In genomic region chr1:30380625-30380984, GRCh38 we compare ENCODE assay signal across 18 cellular contexts.
DNase-seq lines count a peak whose midpoint lies in the region; ATAC-seq, FAIRE-seq and TF ChIP-seq lines count a peak whose summit lies in the region.
"Had no signal": no experiment of that assay in that cellular context is flagged by ENCODE, and none has a peak within 500 bp of the region (broad histone marks: within the 10 kb centered on the region; RNA-seq: fewer than 3 reads in every experiment).

No MANE protein-coding gene starts in this region.

- in situ Hi-C loops in mammary epithelial cell (cut with MboI; ENCODE audit: low sequenced_read_pairs in 2 of 2) (no loop called here), GM12878 (cut with MboI) (no loop called here)

- no peak for TF ChIP-seq EP300 in GM12878 (IDR thresholded peaks at IDR 0.05; ENCODE audit: borderline replicate concordance in 1 of 2, control insufficient read depth in 1 of 2, low read depth in 2 of 2, low read length in 2 of 2)

- DNase-seq in mammary epithelial cell: no peak
- no peak for DNase-seq in breast epithelium (ENCODE audit: low spot score in 2 of 2)
- DNase-seq in HS-5 (ENCODE audit: low read depth): peak; percentile 0
- no peak for DNase-seq in GM12878 (ENCODE audit: low read depth, low spot score)
- DNase-seq in vagina (ENCODE audit: extremely low spot score in 2 of 2): no peak
- DNase-seq in GF-D8 (lab: John Stamatoyannopoulos, UW): no peak
- no peak for DNase-seq in activated CD4-positive, alpha-beta memory T cell treated with anti-CD3 and anti-CD28 coated beads for 36 hours

- TF ChIP-seq CTCF in mammary epithelial cell (conservative IDR thresholded peaks at IDR 0.05 in 1 of 2, IDR thresholded peaks at IDR 0.05 in 1 of 2; ENCODE audit: extremely low read depth in 1 of 2, insufficient read depth in 1 of 2, low read depth in 1 of 2, low read length in 2 of 2) (no peak), breast epithelium (IDR thresholded peaks at IDR 0.05) (no peak), GM12878 (IDR thresholded peaks at IDR 0.05 in 2 of 3, conservative IDR thresholded peaks at IDR 0.05 in 1 of 3; ENCODE audit: control insufficient read depth in 2 of 3, extremely low read depth in 1 of 3, insufficient read depth in 1 of 3, low read depth in 3 of 3, low read length in 3 of 3) (no peak), vagina (IDR thresholded peaks at IDR 0.05) (no peak)

- no peaks in the 10 kb centered on the region for H3K79me2 ChIP-seq in mammary epithelial cell (ENCODE audit: insufficient read depth, low read length)
- H3K79me2 ChIP-seq in GM12878 (ENCODE audit: control insufficient read depth, insufficient read depth, low read length): no peaks in the 10 kb centered on the region

- no peaks in the 10 kb centered on the region for H3K36me3 ChIP-seq in mammary epithelial cell (ENCODE audit: insufficient read depth, low read length)
- no peaks in the 10 kb centered on the region for H3K36me3 ChIP-seq in breast epithelium
- no peaks in the 10 kb centered on the region for H3K36me3 ChIP-seq in GM12878 (ENCODE audit: control insufficient read depth in 2 of 2, insufficient read depth in 2 of 2, low read length in 1 of 2)
- H3K36me3 ChIP-seq in vagina: no peaks in the 10 kb centered on the region
- H3K36me3 ChIP-seq: adrenal gland, MG63, tibial artery had no signal

- H4K20me1 ChIP-seq in mammary epithelial cell (ENCODE audit: insufficient read depth, low read length) (no peaks in the 10 kb centered on the region), GM12878 (ENCODE audit: control insufficient read depth, insufficient read depth) (no peaks in the 10 kb centered on the region)

- H3K4me1 ChIP-seq in mammary epithelial cell (ENCODE audit: insufficient read depth, low read length) (peaks cover 23% of the 10 kb centered on the region), breast epithelium (peaks cover 0 to 6% of the 10 kb centered on the region in 2 donors), GM12878 (ENCODE audit: control insufficient read depth, insufficient read depth, low read length) (no peaks in the 10 kb centered on the region), vagina (peaks cover 22% of the 10 kb centered on the region)
- H3K4me1 ChIP-seq: adrenal gland, Caco-2 had no signal

- H3K27ac ChIP-seq in mammary epithelial cell (ENCODE audit: insufficient read depth, low read depth, low read length) (no peak overlapping the region), breast epithelium (no peak overlapping the region), GM12878 (ENCODE audit: control insufficient read depth, insufficient read depth) (no peak overlapping the region), vagina (peak overlapping the region; percentile 87)
- H3K27ac ChIP-seq: adrenal gland, body of pancreas, tibial artery had no signal

- no peaks in the 10 kb centered on the region for H3K36me3 Mint-ChIP-seq in activated CD4-positive, alpha-beta memory T cell treated with anti-CD3 and anti-CD28 coated beads for 36 hours
- H3K36me3 Mint-ChIP-seq: naive thymus-derived CD4-positive, alpha-beta T cell had no signal

- 0% methylated on average over 3 of the region's 3 CpGs for WGBS in mammary epithelial cell (ENCODE audit: low coverage, missing lambda C conversion rate)
- 0% methylated on average over 3 of the region's 3 CpGs for WGBS in GM12878 (ENCODE audit: insufficient coverage, insufficient replicate concordance, low lambda C conversion rate, missing lambda C conversion rate)

- dilution Hi-C loops in mammary epithelial cell (cut with HindIII; ENCODE audit: low sequenced_read_pairs): no loop called here

- no peak overlapping the region for H3K27ac Mint-ChIP-seq in activated CD4-positive, alpha-beta memory T cell treated with anti-CD3 and anti-CD28 coated beads for 36 hours
- H3K27ac Mint-ChIP-seq: activated CD4-positive, alpha-beta T cell treated with anti-CD3 and anti-CD28 coated beads, Interleukin-2, amount 10 ng/mL, durations not matched to agents 7 days and 5 days; activated naive CD4-positive, alpha-beta T cell treated with anti-CD3 and anti-CD28 coated beads for 36 hours; activated T-helper 1 cell treated with anti-CD3 and anti-CD28 coated beads, Interleukin-12 subunit alpha, Interleukin-12 subunit beta, Interleukin-2, Interleukin-4 antibody, amounts not matched to agents 30 ng/mL and 10 ng/mL and 1 ng/mL, durations not matched to agents 14 hours and 24 hours and 36 hours; naive thymus-derived CD4-positive, alpha-beta T cell had no signal

- no peak overlapping the region for H3K4me3 ChIP-seq in mammary epithelial cell (replicated peaks in 1 of 3; ENCODE audit: insufficient read depth in 1 of 3, low read depth in 2 of 3, low read length in 3 of 3)
- no peak overlapping the region for H3K4me3 ChIP-seq in breast epithelium
- no peak overlapping the region for H3K4me3 ChIP-seq in GM12878
- H3K4me3 ChIP-seq in vagina: no peak overlapping the region
- H3K4me3 ChIP-seq: adrenal gland, body of pancreas, MG63, smooth muscle cell, tibial artery had no signal

- FAIRE-seq in GM12878 (lab: Jason Lieb, UNC): peak; percentile 52

- intact Hi-C loops in mammary epithelial cell (cut with micrococcal nuclease) (loop anchor here (1.0 to 10.0 kb wide), 7 partner anchors 27 to 673 kb away; no protein-coding TSS in a partner anchor), breast epithelium (cut with DNase I; ENCODE audit: low total_unique reads) (no loop called here), GM12878 (cut with micrococcal nuclease; ENCODE audit: unreplicated experiment) (loop anchor here (2.0 kb wide), 1 partner anchor 1144 kb away; the partner anchor contains the start of gene PTPRU), vagina (cut with DNase I) (loop anchor here (2.0 kb wide), 1 partner anchor 1140 kb away; no protein-coding TSS in a partner anchor)
- intact Hi-C loops in activated CD4-positive, alpha-beta memory T cell treated with anti-CD3 and anti-CD28 coated beads for 36 hours (cut with micrococcal nuclease): no loop called here

- no peak for ATAC-seq in GM12878
- ATAC-seq in HG03442 (IDR thresholded peaks at IDR 0.05; ENCODE audit: unreplicated experiment): no peak

- no peaks in the 10 kb centered on the region for H3K9me3 Mint-ChIP-seq in activated CD4-positive, alpha-beta memory T cell treated with anti-CD3 and anti-CD28 coated beads for 36 hours
- H3K9me3 Mint-ChIP-seq: activated CD4-positive, alpha-beta T cell treated with anti-CD3 and anti-CD28 coated beads, Interleukin-2, amount 10 ng/mL, durations not matched to agents 7 days and 5 days; activated naive CD4-positive, alpha-beta T cell treated with anti-CD3 and anti-CD28 coated beads for 36 hours; activated T-helper 1 cell treated with anti-CD3 and anti-CD28 coated beads, Interleukin-12 subunit alpha, Interleukin-12 subunit beta, Interleukin-2, Interleukin-4 antibody, amounts not matched to agents 30 ng/mL and 10 ng/mL and 1 ng/mL, durations not matched to agents 14 hours and 24 hours and 36 hours; naive thymus-derived CD4-positive, alpha-beta T cell had no signal

- no peak overlapping the region for H3K4me3 Mint-ChIP-seq in activated CD4-positive, alpha-beta memory T cell treated with anti-CD3 and anti-CD28 coated beads for 36 hours
- H3K4me3 Mint-ChIP-seq: activated CD4-positive, alpha-beta T cell treated with anti-CD3 and anti-CD28 coated beads, Interleukin-2, amount 10 ng/mL, durations not matched to agents 7 days and 5 days; activated naive CD4-positive, alpha-beta T cell treated with anti-CD3 and anti-CD28 coated beads for 36 hours; activated T-helper 1 cell treated with anti-CD3 and anti-CD28 coated beads, Interleukin-12 subunit alpha, Interleukin-12 subunit beta, Interleukin-2, Interleukin-4 antibody, amounts not matched to agents 30 ng/mL and 10 ng/mL and 1 ng/mL, durations not matched to agents 14 hours and 24 hours and 36 hours had no signal

- H3K4me2 ChIP-seq in mammary epithelial cell (ENCODE audit: insufficient read depth, low read depth, low read length) (no peak overlapping the region), GM12878 (ENCODE audit: control insufficient read depth, insufficient read depth) (no peak overlapping the region)
- H3K4me2 ChIP-seq: smooth muscle cell had no signal

- peaks cover 9% of the 10 kb centered on the region for H3K27me3 Mint-ChIP-seq in activated CD4-positive, alpha-beta memory T cell treated with anti-CD3 and anti-CD28 coated beads for 36 hours
- H3K27me3 Mint-ChIP-seq: activated CD4-positive, alpha-beta T cell treated with anti-CD3 and anti-CD28 coated beads, Interleukin-2, amount 10 ng/mL, durations not matched to agents 7 days and 5 days had no signal

- TF ChIP-seq RAD21 in GM12878 (IDR thresholded peaks at IDR 0.05; ENCODE audit: insufficient read depth, low read depth, low read length): no peak

- SMC1A ChIA-PET in GM12878 (lab: Charles Lee; ENCODE audit: uncharacterized antibody, unreplicated experiment): interaction anchor here (1.0 to 2.1 kb wide), 3 partner anchors 588 to 1049 kb away, joined by 3 to 6 read pairs (median 3); no protein-coding TSS in a partner anchor

- POLR2A ChIA-PET in GM12878 (lab: Charles Lee): no interaction called here
- POLR2A ChIA-PET in activated CD4-positive, alpha-beta memory T cell treated with anti-CD3 and anti-CD28 coated beads for 36 hours (lab: Charles Lee): no interaction called here

- H3K27me3 ChIP-seq in mammary epithelial cell (ENCODE audit: insufficient read depth, low read length) (no peaks in the 10 kb centered on the region), breast epithelium (no peaks in the 10 kb centered on the region), GM12878 (replicated peaks in 1 of 2; ENCODE audit: control insufficient read depth in 2 of 2, insufficient read depth in 2 of 2, low read length in 1 of 2) (peaks cover 0 to 2% of the 10 kb centered on the region in 2 experiments; a peak in 2 of 4 replicates), vagina (no peaks in the 10 kb centered on the region)
- H3K27me3 ChIP-seq: body of pancreas, MG63 had no signal

- H3K9me3 ChIP-seq in mammary epithelial cell (replicated peaks; ENCODE audit: insufficient read depth, low read length): no peaks in the 10 kb centered on the region
- no peaks in the 10 kb centered on the region for H3K9me3 ChIP-seq in breast epithelium
- H3K9me3 ChIP-seq in GM12878 (replicated peaks; ENCODE audit: control insufficient read depth, insufficient read depth, low read length): no peaks in the 10 kb centered on the region
- H3K9me3 ChIP-seq in vagina: no peaks in the 10 kb centered on the region
- H3K9me3 ChIP-seq: adrenal gland, body of pancreas, Caco-2, MG63, tibial artery had no signal

- peaks cover 2% of the 10 kb centered on the region for H3K4me1 Mint-ChIP-seq in activated CD4-positive, alpha-beta memory T cell treated with anti-CD3 and anti-CD28 coated beads for 36 hours (ENCODE audit: low read depth)

- CTCF ChIA-PET in mammary epithelial cell (lab: Charles Lee; ENCODE audit: low non-redundant PET) (interaction anchor here (0.6 to 1.4 kb wide), 14 partner anchors 27 to 1100 kb away, joined by 3 to 14 read pairs (median 4); no protein-coding TSS in a partner anchor), GM12878 (lab: Yijun Ruan, JAX) (interaction anchor here (0.5 to 4.0 kb wide), 28 partner anchors 8 to 1788 kb away, joined by 3 to 17 read pairs (median 4); no protein-coding TSS in a partner anchor)
- CTCF ChIA-PET in activated CD4-positive, alpha-beta memory T cell treated with anti-CD3 and anti-CD28 coated beads for 36 hours (lab: Charles Lee): interaction anchor here (0.6 to 2.8 kb wide), 33 partner anchors 9 to 1178 kb away, joined by 3 to 19 read pairs (median 4); partner anchors contain the start of gene PTPRU

- TF ChIP-seq POLR2A in breast epithelium (IDR thresholded peaks at IDR 0.05) (no peak), GM12878 (IDR thresholded peaks at IDR 0.05; ENCODE audit: low read depth, low read length) (no peak), vagina (IDR thresholded peaks at IDR 0.05) (no peak)

- no TSS peak for BruUV-seq in mammary epithelial cell (replicated peaks; lab: Mats Ljungman, UMichigan)
- no TSS peak for BruUV-seq in GM12878 (replicated peaks; lab: Mats Ljungman, UMichigan)

- RAD21 ChIA-PET in GM12878 (lab: Charles Lee; ENCODE audit: unreplicated experiment): interaction anchor here (0.9 to 1.6 kb wide), 4 partner anchors 19 to 588 kb away, joined by 3 to 7 read pairs (median 3); no protein-coding TSS in a partner anchor

- H3K9ac ChIP-seq in mammary epithelial cell (ENCODE audit: insufficient read depth, low read length) (no peak overlapping the region), GM12878 (ENCODE audit: control insufficient read depth, insufficient read depth, low read length) (no peak overlapping the region)

- H2AFZ ChIP-seq in mammary epithelial cell (ENCODE audit: low read depth, low read length): peak overlapping the region; percentile 84
- H2AFZ ChIP-seq in GM12878 (ENCODE audit: control insufficient read depth, low read depth, low read length): no peak overlapping the region

Comparison
In these comparisons a context has a peak if more than half of its experiments do, and no peak if none do; other contexts are left out.
1. intact Hi-C loops: an anchor here in mammary epithelial cell (1.0 to 10.0 kb wide), GM12878 (2.0 kb wide) and vagina (2.0 kb wide); none called in breast epithelium and activated CD4-positive, alpha-beta memory T cell treated with anti-CD3 and anti-CD28 coated beads for 36 hours.